In the genomic region with DNA sequence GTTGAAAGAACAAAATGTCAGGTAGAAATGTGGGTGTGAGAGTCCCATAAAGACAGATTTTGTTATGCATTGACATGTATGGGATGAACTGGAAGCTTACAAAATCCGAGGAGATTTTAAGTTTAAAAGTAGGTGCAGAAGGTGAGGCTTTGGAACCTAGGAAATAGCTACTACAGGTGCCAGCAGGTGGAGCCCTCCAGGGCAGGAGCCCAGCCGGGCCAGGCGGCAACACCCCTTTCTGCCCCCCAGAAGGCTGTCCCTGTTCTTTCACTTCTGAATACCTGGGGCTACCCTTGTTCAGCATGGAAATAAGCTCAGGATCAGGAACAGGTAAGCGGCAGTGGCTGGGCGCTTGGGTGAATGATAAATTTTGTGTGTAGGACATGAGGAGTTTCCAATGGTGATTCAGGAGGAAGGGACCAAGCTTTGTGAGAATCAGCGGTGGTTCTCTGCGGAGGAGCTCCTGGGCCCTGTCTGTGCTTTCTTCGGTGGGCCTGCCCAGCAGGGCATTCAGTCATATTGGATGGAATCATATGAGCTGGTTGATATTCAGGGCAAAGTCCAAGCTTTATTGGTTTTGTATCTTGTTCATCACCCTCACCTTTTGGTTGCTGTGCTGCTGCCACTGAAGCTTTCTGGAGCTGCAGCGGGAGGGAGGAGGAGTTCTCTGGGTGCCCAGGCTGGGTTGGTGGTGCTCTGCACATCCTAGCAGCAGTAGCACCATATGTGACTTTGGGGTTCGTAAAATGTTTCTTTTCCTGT, we compare ENCODE assay signal across 15 cellular contexts. TPM values are rescaled to one million over a fixed set of nuclear protein-coding genes. Genes with fewer than 3 reads are reported as not detected.
DNase-seq lines count a peak whose midpoint lies in the region; ATAC-seq, FAIRE-seq and TF ChIP-seq lines count a peak whose summit lies in the region.
"Had no signal": no experiment of that assay in that cellular context is flagged by ENCODE, and none has a peak within 500 bp of the region (broad histone marks: within the 10 kb centered on the region; RNA-seq: fewer than 3 reads in every experiment).

No MANE protein-coding gene starts in this region.

- ATAC-seq in pancreas = peak in 3 of 4 donors; percentile 41 to 49 (median 44)
- ATAC-seq: body of pancreas, T-cell had no signal

- FAIRE-seq in pancreas (lab: Jason Lieb, UNC) = no peak
- FAIRE-seq: G401.6 had no signal

- H3K27me3 ChIP-seq in pancreas = no peaks in the 10 kb centered on the region
- H3K27me3 ChIP-seq in prostate gland (replicated peaks; ENCODE audit: insufficient read depth) = no peaks in the 10 kb centered on the region
- H3K27me3 ChIP-seq: body of pancreas, sigmoid colon had no signal

- H3K27ac ChIP-seq in pancreas (no peak overlapping the region), prostate gland (no peak overlapping the region)
- H3K27ac ChIP-seq: body of pancreas, sigmoid colon had no signal

- intact Hi-C loops in pancreas (cut with DNase I) = loop anchor here in 1 of 3 donors (10.0 kb wide), 1 partner anchor 268 kb away; no protein-coding TSS in a partner anchor
- intact Hi-C loops in prostate gland (cut with DNase I) = loop anchor here (5.0 kb wide), 1 partner anchor 415 kb away; no protein-coding TSS in a partner anchor

- DNase-seq in DMS53 (lab: John Stamatoyannopoulos, UW) = peak; percentile 29
- DNase-seq in DMS53 treated with DMSO at 0.1 percent for 48 hours (lab: John Stamatoyannopoulos, UW; ENCODE audit: unreplicated experiment) = no peak
- no peak for DNase-seq in LNCaP clone FGC (ENCODE audit: low read depth)
- peak; percentile 12 for DNase-seq in dermis blood vessel endothelial cell
- no peak for DNase-seq in pancreas
- no peak for DNase-seq in DMS79 (lab: John Stamatoyannopoulos, UW)
- DNase-seq in prostate gland (ENCODE audit: low spot score) = no peak
- no peak for DNase-seq in NK-92 (lab: John Stamatoyannopoulos, UW; ENCODE audit: unreplicated experiment)
- DNase-seq: activated CD8-positive, alpha-beta memory T cell treated with anti-CD3 and anti-CD28 coated beads, Interleukin-2, amount 50 U/mL, for 48 hours; NCI-H345; sigmoid colon; T-cell had no signal

- 75% methylated on average over 10 of the region's 10 CpGs for WGBS in pancreas, 2 donors
- 84% methylated on average over 10 of the region's 10 CpGs for WGBS in prostate gland

- TF ChIP-seq POLR2A in prostate gland (IDR thresholded peaks at IDR 0.05) = no peak

- peaks cover 0 to 5% (median 0%) of the 10 kb centered on the region in 3 donors for H3K4me1 ChIP-seq in pancreas
- no peaks in the 10 kb centered on the region for H3K4me1 ChIP-seq in prostate gland (replicated peaks)
- H3K4me1 ChIP-seq: sigmoid colon had no signal

- peak; percentile 49 for TF ChIP-seq CTCF in LNCaP clone FGC (IDR thresholded peaks at IDR 0.05; ENCODE audit: control insufficient read depth, extremely low read depth, insufficient read depth)
- no peak for TF ChIP-seq CTCF in pancreas (IDR thresholded peaks at IDR 0.05)
- peak in 2 of 4 experiments; percentile 34 to 39 for TF ChIP-seq CTCF in prostate gland (IDR thresholded peaks at IDR 0.05)

- H3K36me3 ChIP-seq in pancreas = peaks cover 0 to 11% (median 0%) of the 10 kb centered on the region in 3 donors
- no peaks in the 10 kb centered on the region for H3K36me3 ChIP-seq in prostate gland

- H3K4me3 ChIP-seq in LNCaP clone FGC (ENCODE audit: low read depth, low read length) (no peak overlapping the region), pancreas (no peak overlapping the region), prostate gland (no peak overlapping the region)
- H3K4me3 ChIP-seq: body of pancreas, sigmoid colon had no signal

- H3K9me3 ChIP-seq in pancreas (no peaks in the 10 kb centered on the region), prostate gland (no peaks in the 10 kb centered on the region)
- H3K9me3 ChIP-seq: body of pancreas, sigmoid colon had no signal

RNA-seq across cellular contexts. Expression of a gene that starts 12.3 kb away (rescaled TPM):
- total RNA-seq in dermis blood vessel endothelial cell (4.8 and 8.6 TPM in 2 replicates), pancreas (1 to 10 TPM; 6.5 to 9.1 (median 7.5) TPM), prostate gland (1 to 10 TPM; 7.4 to 9.4 TPM)
- 1 to 10 TPM; 5.0 to 6.0 TPM for polyA plus RNA-seq in pancreas

RNA-seq across cellular contexts. Expression of a gene that starts 43.1 kb away (rescaled TPM):
- 84.0 and 107 TPM in 2 replicates for total RNA-seq in dermis blood vessel endothelial cell
- total RNA-seq in pancreas = 10 to 100 TPM; 26.2 to 35.1 (median 31.4) TPM
- polyA plus RNA-seq in pancreas = 10 to 100 TPM; 34.1 to 61.5 TPM
- total RNA-seq in prostate gland = 100 to 1,000 TPM in 1 of 2 donors, 10 to 100 TPM in 1; 76.1 to 132 TPM

RNA-seq across cellular contexts. Expression of a gene that starts 50.5 kb away (rescaled TPM):
- total RNA-seq in dermis blood vessel endothelial cell (0.34 TPM in 1 of 2 replicates, not detected in the other), pancreas (1 to 10 TPM in 1 of 6 donors, under 1 TPM in 5; 0.29 to 1.3 (median 0.48) TPM), prostate gland (1 to 10 TPM in 1 of 2 donors, not detected in 1; 3.2 TPM)
- 1 to 10 TPM; 1.7 to 2.2 TPM for polyA plus RNA-seq in pancreas
- total RNA-seq: A172 had no signal

Comparison
In these comparisons a context has a peak if more than half of its experiments do, and no peak if none do; other contexts are left out.
1. DNase-seq: peak in DMS53 (single experiment) and dermis blood vessel endothelial cell (single experiment); none in DMS53 treated with DMSO at 0.1 percent for 48 hours (single experiment), LNCaP clone FGC (single experiment), pancreas (0 of 6), DMS79 (single experiment), prostate gland (single experiment) and NK-92 (single experiment).